Comparison of ENCODE assay signal across 17 cellular contexts in the genomic region with DNA sequence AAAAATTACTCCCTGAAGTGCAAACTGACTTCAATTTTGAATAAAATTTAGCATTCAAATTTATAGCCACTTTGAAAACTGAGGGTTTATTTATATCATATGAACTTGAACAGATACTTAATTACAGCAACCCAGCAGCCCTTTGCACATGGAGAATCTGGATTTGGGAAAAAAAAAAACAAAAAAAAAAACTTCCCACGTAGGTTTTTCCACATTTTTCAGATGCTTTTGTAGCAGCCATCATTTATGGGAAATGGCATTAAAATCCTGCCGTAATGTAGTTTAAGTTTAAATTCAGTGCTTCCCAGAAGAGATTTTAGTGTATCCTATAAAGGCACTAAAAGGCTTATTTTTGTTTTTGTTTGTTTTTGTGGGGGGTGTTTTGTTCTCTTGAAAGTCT.
DNase-seq lines count a peak whose midpoint lies in the region; ATAC-seq and TF ChIP-seq lines count a peak whose summit lies in the region.
"Had no signal": no experiment of that assay in that cellular context is flagged by ENCODE, and none has a peak within 500 bp of the region (broad histone marks: within the 10 kb centered on the region; RNA-seq: fewer than 3 reads in every experiment).

No MANE protein-coding gene starts in this region.

- H3K4me3 Mint-ChIP-seq in chondrocyte (ENCODE audit: unreplicated experiment) (no peak overlapping the region), osteocyte (ENCODE audit: unreplicated experiment) (peak overlapping the region; percentile 57)
- H3K4me3 Mint-ChIP-seq: CD8-positive, alpha-beta memory T cell had no signal

- DNase-seq in AG10803 (ENCODE audit: low read depth) (peak; percentile 50), SK-N-MC (ENCODE audit: low read depth, low spot score) (no peak), chondrocyte (ENCODE audit: low spot score) (no peak), osteocyte (ENCODE audit: extremely low spot score, unreplicated experiment) (no peak), SK-N-DZ (ENCODE audit: low spot score) (no peak), left lobe of liver (ENCODE audit: low spot score) (no peak), ureter (ENCODE audit: low spot score) (no peak)
- DNase-seq: CD8-positive, alpha-beta memory T cell; NCI-H1417; NCI-H187; NCI-H2107; NCI-H510A treated with DMSO at 0.1 percent for 48 hours; NCI-H774; OCI-M1; SHP77 had no signal

- peak overlapping the region; percentile 11 for H3K9ac ChIP-seq in SK-N-MC (ENCODE audit: insufficient read length)
- H3K9ac ChIP-seq: BLaER1 treated with 17β-estradiol and CSF1 and Interleukin-3, amounts not matched to agents 10 nM and 100 nM had no signal

- H3K27ac ChIP-seq in SK-N-MC = peak overlapping the region; percentile 64
- H3K27ac ChIP-seq: BLaER1 treated with 17β-estradiol and CSF1 and Interleukin-3, amounts not matched to agents 10 nM and 100 nM; HL-60 had no signal

- H3K9me3 Mint-ChIP-seq in chondrocyte (ENCODE audit: low read depth) = no peaks in the 10 kb centered on the region
- no peaks in the 10 kb centered on the region for H3K9me3 Mint-ChIP-seq in osteocyte (ENCODE audit: unreplicated experiment)
- H3K9me3 Mint-ChIP-seq: CD8-positive, alpha-beta memory T cell had no signal

- H3K4me3 ChIP-seq in AG10803 (ENCODE audit: low read length) = no peak overlapping the region
- peak overlapping the region; percentile 2 for H3K4me3 ChIP-seq in SK-N-MC
- H3K4me3 ChIP-seq: BLaER1 treated with 17β-estradiol and CSF1 and Interleukin-3, amounts not matched to agents 10 nM and 100 nM had no signal

- H3K36me3 Mint-ChIP-seq in chondrocyte (ENCODE audit: low read depth) (peaks cover 22% of the 10 kb centered on the region), osteocyte (ENCODE audit: unreplicated experiment) (peaks cover 39% of the 10 kb centered on the region)

- no peak for ATAC-seq in left lobe of liver

- H3K9me3 ChIP-seq in SK-N-MC (ENCODE audit: low read depth, low read length) = no peaks in the 10 kb centered on the region
- H3K9me3 ChIP-seq: BLaER1 treated with 17β-estradiol and CSF1 and Interleukin-3, amounts not matched to agents 10 nM and 100 nM had no signal

- TF ChIP-seq CTCF in AG10803 (conservative IDR thresholded peaks at IDR 0.05; ENCODE audit: low read length) = no peak
- no peak for TF ChIP-seq CTCF in chondrocyte (IDR thresholded peaks at IDR 0.05)
- TF ChIP-seq CTCF in osteocyte (IDR thresholded peaks at IDR 0.05) = no peak

- no peaks in the 10 kb centered on the region for H3K27me3 Mint-ChIP-seq in chondrocyte (ENCODE audit: low read depth)
- no peaks in the 10 kb centered on the region for H3K27me3 Mint-ChIP-seq in osteocyte (ENCODE audit: unreplicated experiment)
- H3K27me3 Mint-ChIP-seq: CD8-positive, alpha-beta memory T cell had no signal

- H3K27ac Mint-ChIP-seq in chondrocyte (ENCODE audit: unreplicated experiment) (peak overlapping the region; percentile 70), osteocyte (ENCODE audit: unreplicated experiment) (peak overlapping the region; percentile 89)
- H3K27ac Mint-ChIP-seq: CD8-positive, alpha-beta memory T cell had no signal

- no peaks in the 10 kb centered on the region for H3K36me3 ChIP-seq in SK-N-MC (ENCODE audit: insufficient read depth, low read length)

- H3K4me1 Mint-ChIP-seq in chondrocyte (ENCODE audit: low read depth) (peaks cover 56% of the 10 kb centered on the region), osteocyte (ENCODE audit: unreplicated experiment) (peaks cover 61% of the 10 kb centered on the region)
- H3K4me1 Mint-ChIP-seq: CD8-positive, alpha-beta memory T cell had no signal
